Comparison of ENCODE assay signal across 6 cellular contexts in the genomic region with DNA sequence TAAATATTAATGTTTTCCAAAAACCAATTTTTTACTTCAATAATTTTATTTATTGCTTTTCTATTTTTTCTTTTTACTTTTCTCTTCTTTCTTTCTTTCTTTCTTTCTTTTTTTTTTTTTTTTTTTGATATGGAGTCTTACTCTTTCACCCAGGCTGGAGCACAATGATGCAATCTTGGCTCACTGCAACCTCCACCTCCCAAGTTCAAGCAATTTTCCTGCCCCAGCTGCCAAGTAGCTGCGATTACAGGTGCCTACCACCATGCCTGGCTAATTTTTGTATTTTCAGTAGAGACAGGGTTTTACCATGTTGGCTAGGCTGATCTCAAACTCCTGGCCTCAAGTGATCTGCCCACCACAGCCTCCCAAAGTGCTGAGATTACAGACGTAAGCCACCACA.
DNase-seq lines count a peak whose midpoint lies in the region; ATAC-seq, FAIRE-seq and TF ChIP-seq lines count a peak whose summit lies in the region.
"Not testable (repeated sequence)": the region's sequence is repeated elsewhere in the genome, so short reads cannot be mapped to it uniquely, and the experiment has no call there.

No MANE protein-coding gene starts in this region.

- peak overlapping the region; percentile 27 for H2AFZ ChIP-seq in mesenchymal stem cell (ENCODE audit: low read depth, low read length)

- not testable (repeated sequence) for H3K23ac ChIP-seq in mesenchymal stem cell (ENCODE audit: low read length in 2 of 2)

- not testable (repeated sequence) for H3K18ac ChIP-seq in mesenchymal stem cell (ENCODE audit: low read depth in 1 of 2, low read length in 2 of 2)

- DNase-seq in DMS 273 (lab: John Stamatoyannopoulos, UW; ENCODE audit: unreplicated experiment) = peak; percentile 19
- DNase-seq in DMS53 (lab: John Stamatoyannopoulos, UW) = peak; percentile 4
- DNase-seq in MCF 10A (ENCODE audit: unreplicated experiment) = peak; percentile 8
- DNase-seq in left lobe of liver (ENCODE audit: low spot score); mesenchymal stem cell: not testable (repeated sequence)

- not testable (repeated sequence) for H3K4me2 ChIP-seq in mesenchymal stem cell (ENCODE audit: low read length, poor library complexity, severe bottlenecking)

- not testable (repeated sequence) for H3K4me3 ChIP-seq in mesenchymal stem cell (ENCODE audit: insufficient read depth in 1 of 2, low read depth in 1 of 2, low read length in 2 of 2)

- CTCF ChIA-PET in MCF 10A (lab: Yijun Ruan, JAX) = interaction anchor here (0.7 kb wide), 1 partner anchor 235 kb away, joined by 3 read pairs; no protein-coding TSS in a partner anchor

- H4K91ac ChIP-seq in mesenchymal stem cell (ENCODE audit: low read length) = not testable (repeated sequence)

- H3K27me3 Mint-ChIP-seq in MCF 10A (ENCODE audit: insufficient read depth, unreplicated experiment) = not testable (repeated sequence)

- not testable (repeated sequence) for H2AK5ac ChIP-seq in mesenchymal stem cell (ENCODE audit: low read length, severe bottlenecking)

- intact Hi-C loops in MCF 10A (cut with micrococcal nuclease) = not testable (repeated sequence)

- not testable (repeated sequence) for H2BK12ac ChIP-seq in mesenchymal stem cell (ENCODE audit: low read length in 2 of 2)

- BruUV-seq in MCF 10A (replicated peaks; lab: Mats Ljungman, UMichigan) = not testable (repeated sequence)

- H3K9me3 Mint-ChIP-seq in MCF 10A (ENCODE audit: unreplicated experiment) = peaks cover 31% of the 10 kb centered on the region

- H3K4me3 Mint-ChIP-seq in MCF 10A (ENCODE audit: unreplicated experiment) = not testable (repeated sequence)

- not testable (repeated sequence) for H3K36me3 ChIP-seq in mesenchymal stem cell (ENCODE audit: control insufficient read depth in 1 of 2, insufficient read depth in 2 of 2, low read depth in 1 of 2, low read length in 2 of 2)

- H3K4ac ChIP-seq in mesenchymal stem cell (ENCODE audit: low read depth in 1 of 2, low read length in 2 of 2) = not testable (repeated sequence)

- H3K27me3 ChIP-seq in mesenchymal stem cell (ENCODE audit: control insufficient read depth in 1 of 2, insufficient read depth in 1 of 2, low read length in 2 of 2) = not testable (repeated sequence)

- not testable (repeated sequence) for H3K9ac ChIP-seq in mesenchymal stem cell (ENCODE audit: low read length)

- ATAC-seq in left lobe of liver = peak; percentile 70

- peak; percentile 11 for FAIRE-seq in G401.6 (lab: Jason Lieb, UNC)

- not testable (repeated sequence) for H3K4me1 Mint-ChIP-seq in MCF 10A (ENCODE audit: insufficient read depth, unreplicated experiment)

- H2BK15ac ChIP-seq in mesenchymal stem cell (ENCODE audit: low read depth, poor library complexity, severe bottlenecking) = not testable (repeated sequence)

- not testable (repeated sequence) for TF ChIP-seq CTCF in MCF 10A (IDR thresholded peaks at IDR 0.05; ENCODE audit: unreplicated experiment)

- not testable (repeated sequence) for H3K79me1 ChIP-seq in mesenchymal stem cell (replicated peaks; ENCODE audit: low read length, poor library complexity, severe bottlenecking)

- not testable (repeated sequence) for H3K4me1 ChIP-seq in mesenchymal stem cell (ENCODE audit: control insufficient read depth, insufficient read depth, low read depth, low read length)

- not testable (repeated sequence) for H3K27ac ChIP-seq in mesenchymal stem cell (ENCODE audit: low read length, poor library complexity, severe bottlenecking)

- POLR2A ChIA-PET in MCF 10A (lab: Yijun Ruan, JAX) = not testable (repeated sequence)

- no CpG with 5 or more reads among the region's 2 CpGs for WGBS in mesenchymal stem cell

- not testable (repeated sequence) for H3K36me3 Mint-ChIP-seq in MCF 10A (ENCODE audit: insufficient read depth, unreplicated experiment)

- peaks cover 51% of the 10 kb centered on the region for H3K9me3 ChIP-seq in mesenchymal stem cell (ENCODE audit: control insufficient read depth, low read length)

- not testable (repeated sequence) for H3K27ac Mint-ChIP-seq in MCF 10A (ENCODE audit: low read depth, unreplicated experiment)

- H2BK120ac ChIP-seq in mesenchymal stem cell (ENCODE audit: low read depth, low read length) = not testable (repeated sequence)

- H3K14ac ChIP-seq in mesenchymal stem cell (ENCODE audit: low read length in 2 of 2) = not testable (repeated sequence)

- H2BK5ac ChIP-seq in mesenchymal stem cell (ENCODE audit: low read depth, low read length, poor library complexity, severe bottlenecking) = not testable (repeated sequence)

- not testable (repeated sequence) for H4K8ac ChIP-seq in mesenchymal stem cell (ENCODE audit: low read length)
